ENCODE assay signal across 1 cellular context in the genomic region with DNA sequence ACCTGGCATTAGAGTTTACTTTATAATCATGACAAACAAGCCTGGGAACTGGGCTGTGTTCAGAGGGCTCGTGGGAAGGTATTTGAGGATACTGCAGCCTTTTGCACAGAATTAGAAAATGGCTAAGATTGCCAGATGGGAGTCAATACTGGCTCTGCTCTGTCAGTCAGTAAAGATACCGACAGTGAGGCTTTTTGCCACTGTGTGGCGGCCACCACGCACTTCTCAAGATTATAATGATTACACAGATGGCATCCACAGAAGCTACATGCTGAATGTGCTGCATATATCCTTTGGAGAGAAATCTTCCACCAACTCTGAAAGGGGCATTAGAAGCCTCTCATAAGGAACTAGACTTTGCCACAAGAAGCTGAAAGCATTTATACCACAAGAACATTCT.
TF ChIP-seq lines count a peak whose summit lies in the region.

No MANE protein-coding gene starts in this region.

TF ChIP-seq in H1, 55 proteins besides CTCF, POLR2A, EP300 and RAD21:
- TF ChIP-seq SRF (IDR thresholded peaks at IDR 0.05; ENCODE audit: low read depth, low read length) (no peak), GTF2F1 (IDR thresholded peaks at IDR 0.05; ENCODE audit: borderline replicate concordance, low read depth, low read length) (no peak), CEBPB (IDR thresholded peaks at IDR 0.05; ENCODE audit: low read depth, low read length) (no peak), TBP (IDR thresholded peaks at IDR 0.05; ENCODE audit: low read depth, low read length) (no peak), GABPA (IDR thresholded peaks at IDR 0.05; ENCODE audit: borderline replicate concordance, insufficient read depth, low read length) (no peak), BACH1 (IDR thresholded peaks at IDR 0.05; ENCODE audit: low read length) (no peak)
TF ChIP-seq in H1: peak in this region for 0.
